In the genomic region with DNA sequence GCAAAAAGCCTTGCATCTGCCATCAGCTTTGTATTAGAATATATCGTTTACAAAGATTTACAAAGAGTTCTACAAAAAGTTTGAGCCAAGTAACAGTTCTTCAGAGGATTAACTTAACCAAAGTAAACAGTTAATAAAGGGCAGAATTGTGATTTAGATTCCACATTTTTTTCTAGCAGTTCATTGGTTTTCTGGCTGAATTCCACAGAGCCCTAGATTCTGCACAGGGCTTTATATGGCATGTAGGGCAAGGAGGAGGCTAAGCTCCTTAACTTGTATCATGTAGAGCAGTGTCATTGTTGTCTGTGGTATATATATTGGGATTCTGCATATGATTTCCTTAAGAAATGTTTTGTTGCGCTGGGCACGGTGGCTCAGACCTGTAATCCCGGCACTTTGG, we compare ENCODE assay signal across 26 cellular contexts.
"Had no signal": no experiment of that assay in that cellular context is flagged by ENCODE, and none has a peak within 500 bp of the region (broad histone marks: within the 10 kb centered on the region; RNA-seq: fewer than 3 reads in every experiment).

No MANE protein-coding gene starts in this region.

- H3K9me3 ChIP-seq: adrenal gland, ascending aorta, thoracic aorta, vagina had no signal

- H3K27me3 ChIP-seq: adrenal gland, ascending aorta, vagina had no signal

- H3K9me3 Mint-ChIP-seq: activated CD4-positive, alpha-beta T cell treated with anti-CD3 and anti-CD28 coated beads, Interleukin-2, amount 10 ng/mL, durations not matched to agents 7 days and 5 days; activated CD8-positive, alpha-beta T cell treated with anti-CD3 and anti-CD28 coated beads for 36 hours; activated T-helper 2 cell treated with anti-CD3 and anti-CD28 coated beads, Interferon-gamma antibody, Interleukin-2, Interleukin-4, amounts not matched to agents 10 μg/mL and 5 μg/mL and 100 μg/mL, durations not matched to agents 14 hours and 24 hours and 36 hours; T-helper 2 cell treated with Interferon-gamma antibody and Interleukin-4, amounts not matched to agents 5 μg/mL and 100 μg/mL, for 36 hours; type B pancreatic cell had no signal

- H3K4me3 ChIP-seq: adrenal gland, ascending aorta, thoracic aorta, vagina had no signal

- H3K4me3 Mint-ChIP-seq: activated CD4-positive, alpha-beta T cell treated with anti-CD3 and anti-CD28 coated beads, Interleukin-2, amount 10 ng/mL, durations not matched to agents 7 days and 5 days; activated CD8-positive, alpha-beta memory T cell treated with anti-CD3 and anti-CD28 coated beads, Interleukin-2, amount 10 ng/mL, durations not matched to agents 7 days and 5 days; activated CD8-positive, alpha-beta T cell treated with anti-CD3 and anti-CD28 coated beads for 36 hours; activated naive CD8-positive, alpha-beta T cell; stimulated activated memory B cell treated with anti-CD40 and anti-IgM and Interleukin-4, amounts not matched to agents 10 μg/mL and 1 μg/mL and 100 μg/mL, for 72 hours; T-helper 2 cell treated with Interferon-gamma antibody and Interleukin-4, amounts not matched to agents 5 μg/mL and 100 μg/mL, for 36 hours; type B pancreatic cell had no signal

- H3K4me1 Mint-ChIP-seq: stimulated activated memory B cell treated with anti-CD40 and anti-IgM and Interleukin-4, amounts not matched to agents 10 μg/mL and 1 μg/mL and 100 μg/mL, for 72 hours had no signal

- H3K4me1 ChIP-seq: adrenal gland, ascending aorta, vagina had no signal

- H3K27ac Mint-ChIP-seq: activated CD4-positive, alpha-beta T cell treated with anti-CD3 and anti-CD28 coated beads, Interleukin-2, amount 10 ng/mL, durations not matched to agents 7 days and 5 days; activated CD8-positive, alpha-beta memory T cell treated with anti-CD3 and anti-CD28 coated beads, Interleukin-2, amount 10 ng/mL, durations not matched to agents 7 days and 5 days; activated CD8-positive, alpha-beta T cell treated with anti-CD3 and anti-CD28 coated beads for 36 hours; activated naive CD8-positive, alpha-beta T cell; activated T-helper 2 cell treated with anti-CD3 and anti-CD28 coated beads, Interferon-gamma antibody, Interleukin-2, Interleukin-4, amounts not matched to agents 10 μg/mL and 5 μg/mL and 100 μg/mL, durations not matched to agents 14 hours and 24 hours and 36 hours; stimulated activated memory B cell treated with anti-CD40 and anti-IgM and Interleukin-4, amounts not matched to agents 10 μg/mL and 1 μg/mL and 100 μg/mL, for 72 hours; T-helper 2 cell treated with Interferon-gamma antibody and Interleukin-4, amounts not matched to agents 5 μg/mL and 100 μg/mL, for 36 hours; type B pancreatic cell had no signal

- H3K27ac ChIP-seq: adrenal gland, ascending aorta, thoracic aorta, vagina, VCaP had no signal

- ATAC-seq: activated CD8-positive, alpha-beta memory T cell treated with anti-CD3 and anti-CD28 coated beads, Interleukin-2, amount 10 ng/mL, durations not matched to agents 7 days and 5 days; activated CD8-positive, alpha-beta T cell treated with anti-CD3 and anti-CD28 coated beads for 36 hours; sciatic nerve; stimulated activated memory B cell treated with anti-CD40 and anti-IgM and Interleukin-4, amounts not matched to agents 10 μg/mL and 1 μg/mL and 100 μg/mL, for 72 hours had no signal

- DNase-seq: activated CD4-positive, alpha-beta T cell treated with anti-CD3 and anti-CD28 coated beads, Interleukin-2, amount 10 ng/mL, durations not matched to agents 7 days and 5 days; activated CD4-positive, CD25-positive, alpha-beta regulatory T cell treated with anti-CD3 and anti-CD28 coated beads, Interleukin-2, amount 50 U/mL, for 72 hours; activated CD8-positive, alpha-beta memory T cell treated with anti-CD3 and anti-CD28 coated beads, Interleukin-2, amount 10 ng/mL, durations not matched to agents 7 days and 5 days; activated CD8-positive, alpha-beta T cell treated with anti-CD3 and anti-CD28 coated beads for 36 hours; activated naive CD4-positive, alpha-beta T cell; activated T-cell treated with anti-CD3 and anti-CD28 coated beads for 4 hours; adrenal gland; central memory CD4-positive, alpha-beta T cell; dermis blood vessel endothelial cell; effector CD8-positive, alpha-beta T cell; erythroblast; hypothalamus; mesenchymal stem cell; occipital lobe; small intestine; stimulated activated CD4-positive, alpha-beta T cell treated with anti-CD3 and anti-CD28 coated beads, Interleukin-2, amount 100 ng/mL, for 24 hours had no signal

- H3K27me3 Mint-ChIP-seq: activated CD4-positive, alpha-beta T cell treated with anti-CD3 and anti-CD28 coated beads, Interleukin-2, amount 10 ng/mL, durations not matched to agents 7 days and 5 days; activated CD8-positive, alpha-beta memory T cell treated with anti-CD3 and anti-CD28 coated beads, Interleukin-2, amount 10 ng/mL, durations not matched to agents 7 days and 5 days; activated CD8-positive, alpha-beta T cell treated with anti-CD3 and anti-CD28 coated beads for 36 hours; activated naive CD8-positive, alpha-beta T cell; stimulated activated memory B cell treated with anti-CD40 and anti-IgM and Interleukin-4, amounts not matched to agents 10 μg/mL and 1 μg/mL and 100 μg/mL, for 72 hours; type B pancreatic cell had no signal
